Comparison of ENCODE assay signal across 1 cellular context in genomic region chr22:31944700-31945477, GRCh38.
TF ChIP-seq lines count a peak whose summit lies in the region.

No MANE protein-coding gene starts in this region.

TF ChIP-seq in HepG2, 621 proteins besides CTCF, POLR2A, EP300 and RAD21 (continued from another document):
- TF ChIP-seq ZNF687 (CRISPR knock-in tag; IDR thresholded peaks at IDR 0.05) (peak; percentile 37), STAT5B (CRISPR knock-in tag; IDR thresholded peaks at IDR 0.05) (no peak), CCDC6 (CRISPR knock-in tag; IDR thresholded peaks at IDR 0.05) (peak; percentile 48; the same call in 1 of the 2 replicates), MAFK (conservative IDR thresholded peaks at IDR 0.05 in 1 of 2, IDR thresholded peaks at IDR 0.05 in 1 of 2; ENCODE audit: low read length in 2 of 2) (no peak), THAP9 (CRISPR knock-in tag; IDR thresholded peaks at IDR 0.05; ENCODE audit: borderline replicate concordance) (no peak; the same call in 1 of the 2 replicates), SETDB1 (CRISPR knock-in tag; IDR thresholded peaks at IDR 0.05; ENCODE audit: borderline replicate concordance) (no peak), DBP (CRISPR knock-in tag; IDR thresholded peaks at IDR 0.05; ENCODE audit: not compliant biosample characterization) (no peak), CHD4 (IDR thresholded peaks at IDR 0.05; ENCODE audit: borderline replicate concordance, low read length) (no peak), MXD1 (CRISPR knock-in tag; IDR thresholded peaks at IDR 0.05) (peak; percentile 35), ZNF557 (CRISPR knock-in tag; IDR thresholded peaks at IDR 0.05) (no peak), ZBED4 (CRISPR knock-in tag; IDR thresholded peaks at IDR 0.05; ENCODE audit: borderline replicate concordance) (no peak), SIX1 (CRISPR knock-in tag; IDR thresholded peaks at IDR 0.05; ENCODE audit: borderline replicate concordance) (no peak), LCORL (IDR thresholded peaks at IDR 0.05) (no peak), LCORL (CRISPR knock-in tag; IDR thresholded peaks at IDR 0.05) (0 out of 2 replicates have a peak, but pooled peaks have one; percentile 44), ZBTB7A (CRISPR knock-in tag; IDR thresholded peaks at IDR 0.05) (no peak), SMAD9 (CRISPR knock-in tag; IDR thresholded peaks at IDR 0.05) (no peak), ZNF780A (CRISPR knock-in tag; IDR thresholded peaks at IDR 0.05) (no peak), ZNF781 (CRISPR knock-in tag; IDR thresholded peaks at IDR 0.05; ENCODE audit: borderline replicate concordance, not compliant biosample characterization) (no peak), HMGXB4 (CRISPR knock-in tag; IDR thresholded peaks at IDR 0.05; ENCODE audit: borderline replicate concordance in 1 of 2, low read depth in 1 of 2) (peak in 1 of 2 experiments; percentile 37; a peak in 1 of 4 replicates), ZFY (CRISPR knock-in tag; IDR thresholded peaks at IDR 0.05) (peak; percentile 79), NR0B2 (CRISPR knock-in tag; IDR thresholded peaks at IDR 0.05) (peak; percentile 41; the same call in 1 of the 2 replicates)
